ENCODE assay signal across 13 cellular contexts in the genomic region with DNA sequence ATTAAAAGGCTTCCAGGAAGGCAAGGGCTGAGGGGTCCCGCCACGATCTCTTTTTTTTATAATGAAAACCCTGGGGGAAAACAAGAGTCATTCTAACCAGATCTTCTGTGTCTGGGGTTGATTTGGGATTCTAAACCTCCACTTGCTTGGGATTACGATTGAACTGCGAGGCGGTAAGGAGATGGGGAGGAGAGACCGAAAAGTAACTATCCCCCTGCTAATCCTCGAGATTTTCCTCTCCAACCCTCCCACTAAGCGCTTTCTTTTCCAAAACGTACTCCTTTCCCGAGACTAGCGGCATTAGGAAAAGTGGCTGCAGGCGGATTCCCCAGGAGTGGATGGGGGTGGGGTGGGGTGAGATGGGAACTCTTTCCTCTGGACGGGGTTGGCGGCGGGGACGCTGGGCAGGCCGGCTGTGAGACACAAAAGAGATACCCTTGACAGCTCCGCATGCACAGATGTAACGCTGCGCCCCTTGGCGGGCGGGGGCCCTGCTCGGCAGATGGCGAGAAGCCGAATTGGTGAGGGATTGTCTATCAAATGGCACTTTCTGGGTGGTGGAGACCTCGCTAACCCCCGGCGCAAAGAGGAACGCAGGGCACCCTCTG. TPM values are rescaled to one million over a fixed set of nuclear protein-coding genes. Genes with fewer than 3 reads are reported as not detected.
A peak's percentile ranks its signal among the peaks of the same experiment; 100 is the strongest.
DNase-seq lines count a peak whose midpoint lies in the region; ATAC-seq and TF ChIP-seq lines count a peak whose summit lies in the region.
"Had no signal": no experiment of that assay in that cellular context is flagged by ENCODE, and none has a peak within 500 bp of the region (broad histone marks: within the 10 kb centered on the region; RNA-seq: fewer than 3 reads in every experiment).

No MANE protein-coding gene starts in this region.

- no peaks in the 10 kb centered on the region for H3K36me3 Mint-ChIP-seq in nephron progenitor cell (ENCODE audit: low read depth)
- no peaks in the 10 kb centered on the region for H3K36me3 Mint-ChIP-seq in CD8-positive, alpha-beta memory T cell

- no peaks in the 10 kb centered on the region for H3K9me3 Mint-ChIP-seq in nephron progenitor cell
- peaks cover 4 to 18% (median 9%) of the 10 kb centered on the region in 5 donors for H3K9me3 Mint-ChIP-seq in CD8-positive, alpha-beta memory T cell
- H3K9me3 Mint-ChIP-seq: activated CD4-positive, alpha-beta T cell treated with anti-CD3 and anti-CD28 coated beads, Interleukin-2, amount 10 ng/mL, durations not matched to agents 7 days and 5 days; stimulated activated naive CD8-positive, alpha-beta T cell treated with anti-CD3 and anti-CD28 coated beads, Interleukin-15, amount 100 ng/mL, for 72 hours had no signal

- DNase-seq in G401 (ENCODE audit: low spot score) (peak; percentile 57), NCI-H2107 treated with DMSO at 0.1 percent for 48 hours (lab: John Stamatoyannopoulos, UW; ENCODE audit: unreplicated experiment) (peak; percentile 39), nephron progenitor cell (peak; percentile 44), omental fat pad (ENCODE audit: low spot score) (no peak)
- DNase-seq in CD8-positive, alpha-beta memory T cell: no peak
- DNase-seq: activated effector memory CD4-positive, alpha-beta T cell treated with anti-CD3 and anti-CD28 coated beads, Interleukin-2, amount 50 U/mL, for 16 hours; esophagus squamous epithelium had no signal

- no peaks in the 10 kb centered on the region for H3K27me3 ChIP-seq in CD8-positive, alpha-beta memory T cell (ENCODE audit: insufficient read depth, low read length, poor library complexity, severe bottlenecking)

- peaks cover 64% of the 10 kb centered on the region for H3K27me3 Mint-ChIP-seq in nephron progenitor cell (ENCODE audit: low read depth, poor library complexity)
- peaks cover 35 to 44% of the 10 kb centered on the region in 2 donors for H3K27me3 Mint-ChIP-seq in CD8-positive, alpha-beta memory T cell

- in situ Hi-C loops in G401 (cut with HindIII; ENCODE audit: low sequenced_read_pairs): no loop called here

- peak overlapping the region; percentile 78 for H3K27ac ChIP-seq in angular gyrus (ENCODE audit: low read depth, low read length)
- no peak overlapping the region for H3K27ac ChIP-seq in CD8-positive, alpha-beta memory T cell (ENCODE audit: low read depth, low read length)
- H3K27ac ChIP-seq: esophagus squamous epithelium had no signal

- CTCF ChIA-PET in CD8-positive, alpha-beta memory T cell (lab: Charles Lee): no interaction called here

- no peak overlapping the region for H3K27ac Mint-ChIP-seq in nephron progenitor cell
- no peak overlapping the region for H3K27ac Mint-ChIP-seq in CD8-positive, alpha-beta memory T cell
- H3K27ac Mint-ChIP-seq: activated CD4-positive, alpha-beta T cell treated with anti-CD3 and anti-CD28 coated beads, Interleukin-2, amount 10 ng/mL, durations not matched to agents 7 days and 5 days; stimulated activated naive CD8-positive, alpha-beta T cell treated with anti-CD3 and anti-CD28 coated beads, Interleukin-15, amount 100 ng/mL, for 72 hours had no signal

- no peaks in the 10 kb centered on the region for H3K4me1 ChIP-seq in CD8-positive, alpha-beta memory T cell (ENCODE audit: insufficient read depth, low read length)

- peak overlapping the region; percentile 78 for H3K4me3 Mint-ChIP-seq in nephron progenitor cell
- no peak overlapping the region for H3K4me3 Mint-ChIP-seq in CD8-positive, alpha-beta memory T cell
- H3K4me3 Mint-ChIP-seq: activated CD4-positive, alpha-beta T cell treated with anti-CD3 and anti-CD28 coated beads, Interleukin-2, amount 10 ng/mL, durations not matched to agents 7 days and 5 days; stimulated activated naive CD8-positive, alpha-beta T cell treated with anti-CD3 and anti-CD28 coated beads, Interleukin-15, amount 100 ng/mL, for 72 hours had no signal

- H3K9me3 ChIP-seq in CD8-positive, alpha-beta memory T cell (ENCODE audit: low read length): no peaks in the 10 kb centered on the region
- H3K9me3 ChIP-seq: esophagus squamous epithelium had no signal

- peaks cover 16% of the 10 kb centered on the region for H3K4me1 Mint-ChIP-seq in nephron progenitor cell
- no peaks in the 10 kb centered on the region for H3K4me1 Mint-ChIP-seq in CD8-positive, alpha-beta memory T cell
- H3K4me1 Mint-ChIP-seq: activated CD4-positive, alpha-beta T cell treated with anti-CD3 and anti-CD28 coated beads, Interleukin-2, amount 10 ng/mL, durations not matched to agents 7 days and 5 days; stimulated activated naive CD8-positive, alpha-beta T cell treated with anti-CD3 and anti-CD28 coated beads, Interleukin-15, amount 100 ng/mL, for 72 hours had no signal

- ATAC-seq in GM21447 (IDR thresholded peaks at IDR 0.05; ENCODE audit: unreplicated experiment) (no peak), omental fat pad (ENCODE audit: low FRiP score) (no peak), HG02938 (IDR thresholded peaks at IDR 0.05; ENCODE audit: unreplicated experiment) (no peak)
- ATAC-seq: stimulated activated naive CD8-positive, alpha-beta T cell treated with anti-CD3 and anti-CD28 coated beads, Interleukin-15, amount 100 ng/mL, for 72 hours had no signal

- H3K4me3 ChIP-seq in CD8-positive, alpha-beta memory T cell (ENCODE audit: low read length): no peak overlapping the region

- H3K36me3 ChIP-seq in CD8-positive, alpha-beta memory T cell (ENCODE audit: insufficient read depth, low read length): no peaks in the 10 kb centered on the region
- H3K36me3 ChIP-seq: esophagus squamous epithelium had no signal

- no peak for TF ChIP-seq CTCF in nephron progenitor cell (IDR thresholded peaks at IDR 0.05)
- TF ChIP-seq CTCF in omental fat pad (IDR thresholded peaks at IDR 0.05): no peak

- POLR2A ChIA-PET in CD8-positive, alpha-beta memory T cell (lab: Charles Lee): no interaction called here

RNA-seq across cellular contexts. Expression of gene SRRM4, which starts 0.8 kb away (rescaled TPM):
- not detected in 2 replicates for total RNA-seq in G401 (2014; rRNA removed; shearing (Covaris generic))
- total RNA-seq in CD8-positive, alpha-beta memory T cell: not detected
- polyA plus RNA-seq in CD8-positive, alpha-beta memory T cell: not detected
- total RNA-seq in omental fat pad: not detected
- total RNA-seq: activated CD4-positive, alpha-beta T cell treated with anti-CD3 and anti-CD28 coated beads, Interleukin-2, amount 10 ng/mL, durations not matched to agents 7 days and 5 days; esophagus squamous epithelium; osteocyte had no signal

Comparison
In these comparisons a context has a peak if more than half of its experiments do, and no peak if none do; other contexts are left out.
1. DNase-seq: peak in G401 (single experiment), NCI-H2107 treated with DMSO at 0.1 percent for 48 hours (single experiment) and nephron progenitor cell (single experiment); none in CD8-positive, alpha-beta memory T cell (0 of 5) and omental fat pad (single experiment).